Comparison of ENCODE assay signal across 1 cellular context in the genomic region with DNA sequence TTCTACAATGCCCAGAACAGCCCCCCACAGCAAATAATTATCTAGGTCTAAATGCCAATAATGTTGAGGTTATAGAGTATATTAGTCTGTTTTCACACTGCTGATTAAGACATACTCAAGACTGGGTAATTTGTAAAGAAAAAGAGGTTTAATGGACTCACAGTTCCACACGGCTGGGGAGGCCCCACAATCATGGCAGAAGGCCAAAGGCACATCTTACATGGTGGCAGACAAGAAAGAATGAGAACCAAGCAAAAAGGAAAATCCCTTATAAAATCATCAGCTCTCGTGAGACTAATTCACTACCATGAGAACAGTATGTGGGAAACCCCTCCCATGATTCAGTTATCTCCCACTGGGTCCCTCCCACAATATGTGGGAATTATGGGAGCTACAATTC.
TF ChIP-seq lines count a peak whose summit lies in the region.

No MANE protein-coding gene starts in this region.

TF ChIP-seq in K562, 482 proteins besides CTCF, POLR2A, EP300 and RAD21:
- TF ChIP-seq GATAD2B (IDR thresholded peaks at IDR 0.05; ENCODE audit: borderline replicate concordance): no peak
- no peak for TF ChIP-seq ZNF79 (CRISPR knock-in tag; IDR thresholded peaks at IDR 0.05; ENCODE audit: low read depth)
- no peak for TF ChIP-seq FOSL1 (tag; conservative IDR thresholded peaks at IDR 0.05)
- TF ChIP-seq TCF3 (CRISPR knock-in tag; IDR thresholded peaks at IDR 0.05): no peak
- TF ChIP-seq ZNF134 (CRISPR knock-in tag; conservative IDR thresholded peaks at IDR 0.05): no peak
- TF ChIP-seq SETDB1 (IDR thresholded peaks at IDR 0.05; ENCODE audit: low read length): no peak
- no peak for TF ChIP-seq MCM3 (IDR thresholded peaks at IDR 0.05)
- TF ChIP-seq CBX8 (IDR thresholded peaks at IDR 0.05; ENCODE audit: borderline replicate concordance, extremely low read depth, low read depth, low read length, poor library complexity, severe bottlenecking): no peak
- TF ChIP-seq ZNF436 (CRISPR knock-in tag; IDR thresholded peaks at IDR 0.05): no peak
- peak; percentile 96 for TF ChIP-seq ZNF766 (CRISPR knock-in tag; conservative IDR thresholded peaks at IDR 0.05)
- TF ChIP-seq, protein P1, sequence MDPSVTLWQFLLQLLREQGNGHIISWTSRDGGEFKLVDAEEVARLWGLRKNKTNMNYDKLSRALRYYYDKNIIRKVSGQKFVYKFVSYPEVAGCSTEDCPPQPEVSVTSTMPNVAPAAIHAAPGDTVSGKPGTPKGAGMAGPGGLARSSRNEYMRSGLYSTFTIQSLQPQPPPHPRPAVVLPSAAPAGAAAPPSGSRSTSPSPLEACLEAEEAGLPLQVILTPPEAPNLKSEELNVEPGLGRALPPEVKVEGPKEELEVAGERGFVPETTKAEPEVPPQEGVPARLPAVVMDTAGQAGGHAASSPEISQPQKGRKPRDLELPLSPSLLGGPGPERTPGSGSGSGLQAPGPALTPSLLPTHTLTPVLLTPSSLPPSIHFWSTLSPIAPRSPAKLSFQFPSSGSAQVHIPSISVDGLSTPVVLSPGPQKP (CRISPR knock-in tag; IDR thresholded peaks at IDR 0.05): no peak
- TF ChIP-seq ZEB2 (IDR thresholded peaks at IDR 0.05): no peak
- no peak for TF ChIP-seq ATF7 (IDR thresholded peaks at IDR 0.05)
- TF ChIP-seq GABPB2 (CRISPR knock-in tag; conservative IDR thresholded peaks at IDR 0.05): no peak
- TF ChIP-seq CEBPG (CRISPR knock-in tag; IDR thresholded peaks at IDR 0.05): no peak
- no peak for TF ChIP-seq CEBPG (tag; conservative IDR thresholded peaks at IDR 0.05 in 1 of 2, IDR thresholded peaks at IDR 0.05 in 1 of 2)
- TF ChIP-seq FOXA3 (CRISPR knock-in tag; conservative IDR thresholded peaks at IDR 0.05 in 1 of 2, IDR thresholded peaks at IDR 0.05 in 1 of 2): no peak
- no peak for TF ChIP-seq NFXL1 (CRISPR knock-in tag; IDR thresholded peaks at IDR 0.05)
- peak; percentile 40; the same call in 1 of the 2 replicates for TF ChIP-seq TRIM28 (IDR thresholded peaks at IDR 0.05)
- no peak for TF ChIP-seq NR4A1 (CRISPR knock-in tag; IDR thresholded peaks at IDR 0.05)
- TF ChIP-seq NR4A1 (tag; IDR thresholded peaks at IDR 0.05): no peak
- no peak for TF ChIP-seq ZKSCAN1 (IDR thresholded peaks at IDR 0.05; ENCODE audit: low read depth, low read length)
- TF ChIP-seq CBX5 (IDR thresholded peaks at IDR 0.05; ENCODE audit: borderline replicate concordance, low read depth): 0 out of 2 replicates have a peak, but pooled peaks have one; percentile 56
- no peak for TF ChIP-seq RBM25 (IDR thresholded peaks at IDR 0.05; ENCODE audit: low read depth, low read length, severe bottlenecking)
- no peak for TF ChIP-seq NFIX (CRISPR knock-in tag; IDR thresholded peaks at IDR 0.05; ENCODE audit: low read depth)
- TF ChIP-seq ZNF431 (CRISPR knock-in tag; IDR thresholded peaks at IDR 0.05): no peak
- no peak for TF ChIP-seq HNRNPH1 (optimal IDR thresholded peaks at IDR 0.05; ENCODE audit: low read depth, low read length)
- no peak for TF ChIP-seq SMARCA4 (IDR thresholded peaks at IDR 0.05)
- TF ChIP-seq ZFP36 (IDR thresholded peaks at IDR 0.05; ENCODE audit: low read depth, low read length, partially characterized antibody): peak; percentile 71
- TF ChIP-seq, protein P2, sequence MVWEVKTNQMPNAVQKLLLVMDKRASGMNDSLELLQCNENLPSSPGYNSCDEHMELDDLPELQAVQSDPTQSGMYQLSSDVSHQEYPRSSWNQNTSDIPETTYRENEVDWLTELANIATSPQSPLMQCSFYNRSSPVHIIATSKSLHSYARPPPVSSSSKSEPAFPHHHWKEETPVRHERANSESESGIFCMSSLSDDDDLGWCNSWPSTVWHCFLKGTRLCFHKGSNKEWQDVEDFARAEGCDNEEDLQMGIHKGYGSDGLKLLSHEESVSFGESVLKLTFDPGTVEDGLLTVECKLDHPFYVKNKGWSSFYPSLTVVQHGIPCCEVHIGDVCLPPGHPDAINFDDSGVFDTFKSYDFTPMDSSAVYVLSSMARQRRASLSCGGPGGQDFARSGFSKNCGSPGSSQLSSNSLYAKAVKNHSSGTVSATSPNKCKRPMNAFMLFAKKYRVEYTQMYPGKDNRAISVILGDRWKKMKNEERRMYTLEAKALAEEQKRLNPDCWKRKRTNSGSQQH (CRISPR knock-in tag; IDR thresholded peaks at IDR 0.05): no peak
- no peak for TF ChIP-seq POLR2B (IDR thresholded peaks at IDR 0.05; ENCODE audit: low read depth, partially characterized antibody)
- no peak for TF ChIP-seq SAFB (IDR thresholded peaks at IDR 0.05; ENCODE audit: borderline replicate concordance, low read depth, low read length)
- no peak for TF ChIP-seq RBM39 (optimal IDR thresholded peaks at IDR 0.05; ENCODE audit: low read depth, low read length)
- TF ChIP-seq, protein P3, sequence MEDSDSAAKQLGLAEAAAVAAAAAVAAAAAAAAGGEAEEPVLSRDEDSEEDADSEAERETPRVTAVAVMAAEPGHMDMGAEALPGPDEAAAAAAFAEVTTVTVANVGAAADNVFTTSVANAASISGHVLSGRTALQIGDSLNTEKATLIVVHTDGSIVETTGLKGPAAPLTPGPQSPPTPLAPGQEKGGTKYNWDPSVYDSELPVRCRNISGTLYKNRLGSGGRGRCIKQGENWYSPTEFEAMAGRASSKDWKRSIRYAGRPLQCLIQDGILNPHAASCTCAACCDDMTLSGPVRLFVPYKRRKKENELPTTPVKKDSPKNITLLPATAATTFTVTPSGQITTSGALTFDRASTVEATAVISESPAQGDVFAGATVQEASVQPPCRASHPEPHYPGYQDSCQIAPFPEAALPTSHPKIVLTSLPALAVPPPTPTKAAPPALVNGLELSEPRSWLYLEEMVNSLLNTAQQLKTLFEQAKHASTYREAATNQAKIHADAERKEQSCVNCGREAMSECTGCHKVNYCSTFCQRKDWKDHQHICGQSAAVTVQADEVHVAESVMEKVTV (CRISPR knock-in tag; IDR thresholded peaks at IDR 0.05): no peak
- TF ChIP-seq SMAD1 (IDR thresholded peaks at IDR 0.05; ENCODE audit: low read depth, low read length, partially characterized antibody): no peak
- TF ChIP-seq CREM (IDR thresholded peaks at IDR 0.05; ENCODE audit: low read depth): no peak
- TF ChIP-seq NFIC (IDR thresholded peaks at IDR 0.05): peak; percentile 80
- no peak for TF ChIP-seq TAF9B (IDR thresholded peaks at IDR 0.05; ENCODE audit: partially characterized antibody)
- TF ChIP-seq TRIM24 (IDR thresholded peaks at IDR 0.05): peak in 1 of 2 experiments; percentile 42; a peak in 2 of 4 replicates
